ENCODE assay signal across 30 cellular contexts in genomic region chr9:89955144-89955543, GRCh38.
"Had no signal": no experiment of that assay in that cellular context is flagged by ENCODE, and none has a peak within 500 bp of the region (broad histone marks: within the 10 kb centered on the region; RNA-seq: fewer than 3 reads in every experiment).

No MANE protein-coding gene starts in this region.

- H3K27ac Mint-ChIP-seq: activated B cell treated with CpG ODN at 0.5 μM for 24 hours; activated CD8-positive, alpha-beta T cell treated with anti-CD3 and anti-CD28 coated beads for 36 hours; activated naive CD8-positive, alpha-beta T cell treated with anti-CD3 and anti-CD28 coated beads for 36 hours; activated T-cell treated with anti-CD3 and anti-CD28 coated beads, Interleukin-2, amount 50 U/mL, for 72 hours; activated T-helper 17 cell treated with anti-CD3 and anti-CD28 coated beads, Interleukin-2, amount 50 U/mL, for 72 hours; T-helper 1 cell treated with Interleukin-12 subunit alpha and Interleukin-12 subunit beta and Interleukin-4 antibody, amounts not matched to agents 30 μg/mL and 1 μg/mL, for 36 hours; T-helper 2 cell treated with Interferon-gamma antibody and Interleukin-4, amounts not matched to agents 5 μg/mL and 100 μg/mL, for 36 hours had no signal

- DNase-seq: activated B cell treated with CpG ODN at 0.5 μM for 24 hours; activated CD4-positive, alpha-beta T cell treated with anti-CD3 and anti-CD28 coated beads for 48 hours; activated CD4-positive, alpha-beta T cell treated with anti-CD3 and anti-CD28 coated beads, Interleukin-2, amount 50 U/mL, for 4 hours; activated CD4-positive, CD25-positive, alpha-beta regulatory T cell treated with anti-CD3 and anti-CD28 coated beads, Interleukin-2, amount 50 U/mL, for 72 hours; activated CD8-positive, alpha-beta T cell treated with anti-CD3 and anti-CD28 coated beads for 36 hours; activated effector memory CD4-positive, alpha-beta T cell treated with anti-CD3 and anti-CD28 coated beads, Interleukin-2, amount 50 U/mL, for 16 hours; activated naive CD4-positive, alpha-beta T cell; activated naive CD4-positive, alpha-beta T cell treated with anti-CD3 and anti-CD28 coated beads, Interleukin-2, amount 50 U/mL, for 16 hours; activated naive CD8-positive, alpha-beta T cell treated with anti-CD3 and anti-CD28 coated beads for 36 hours; activated T-cell treated with anti-CD3 and anti-CD28 coated beads, Interleukin-2, amount 50 U/mL, for 1 hour; activated T-cell treated with anti-CD3 and anti-CD28 coated beads, Interleukin-2, amount 50 U/mL, for 72 hours; amniotic stem cell; aorta; brain microvascular endothelial cell; central memory CD4-positive, alpha-beta T cell; MM.1S; NCI-H1048; NCI-H1105 treated with DMSO at 0.1 percent for 48 hours; NCI-H1436; NCI-H1694 treated with DMSO at 0.1 percent for 48 hours; NCI-H2029; NCI-H524 treated with DMSO at 0.1 percent for 48 hours; NCI-H748 treated with DMSO at 0.1 percent for 48 hours; NK-92 treated with Interleukin-12 subunit alpha and Interleukin-12 subunit beta, amount 100 ng/mL, for 24 hours; OCI-M1; SHP77 had no signal

- H3K4me1 Mint-ChIP-seq: activated B cell treated with CpG ODN at 0.5 μM for 24 hours; activated naive CD8-positive, alpha-beta T cell treated with anti-CD3 and anti-CD28 coated beads for 36 hours had no signal

- H3K4me3 Mint-ChIP-seq: activated B cell treated with CpG ODN at 0.5 μM for 24 hours; activated CD8-positive, alpha-beta T cell treated with anti-CD3 and anti-CD28 coated beads for 36 hours; activated naive CD8-positive, alpha-beta T cell treated with anti-CD3 and anti-CD28 coated beads for 36 hours; activated T-cell treated with anti-CD3 and anti-CD28 coated beads, Interleukin-2, amount 50 U/mL, for 72 hours; activated T-helper 17 cell treated with anti-CD3 and anti-CD28 coated beads, Interleukin-2, amount 50 U/mL, for 72 hours; T-helper 1 cell treated with Interleukin-12 subunit alpha and Interleukin-12 subunit beta and Interleukin-4 antibody, amounts not matched to agents 30 μg/mL and 1 μg/mL, for 36 hours; T-helper 2 cell treated with Interferon-gamma antibody and Interleukin-4, amounts not matched to agents 5 μg/mL and 100 μg/mL, for 36 hours had no signal

- ATAC-seq: activated CD8-positive, alpha-beta T cell treated with anti-CD3 and anti-CD28 coated beads for 36 hours; activated T-cell treated with anti-CD3 and anti-CD28 coated beads, Interleukin-2, amount 50 U/mL, for 72 hours; activated T-helper 17 cell treated with anti-CD3 and anti-CD28 coated beads, Interleukin-2, amount 50 U/mL, for 72 hours; SK-N-SH treated with all-trans-retinoic acid at 6 μM for 48 hours had no signal

- H3K36me3 Mint-ChIP-seq: activated naive CD8-positive, alpha-beta T cell treated with anti-CD3 and anti-CD28 coated beads for 36 hours had no signal

- H3K9me3 Mint-ChIP-seq: activated B cell treated with CpG ODN at 0.5 μM for 24 hours; activated CD8-positive, alpha-beta T cell treated with anti-CD3 and anti-CD28 coated beads for 36 hours; activated naive CD8-positive, alpha-beta T cell treated with anti-CD3 and anti-CD28 coated beads for 36 hours; activated T-helper 17 cell treated with anti-CD3 and anti-CD28 coated beads, Interleukin-2, amount 50 U/mL, for 72 hours; T-helper 2 cell treated with Interferon-gamma antibody and Interleukin-4, amounts not matched to agents 5 μg/mL and 100 μg/mL, for 36 hours had no signal

- H3K27me3 Mint-ChIP-seq: activated B cell treated with CpG ODN at 0.5 μM for 24 hours; activated CD8-positive, alpha-beta T cell treated with anti-CD3 and anti-CD28 coated beads for 36 hours; activated naive CD8-positive, alpha-beta T cell treated with anti-CD3 and anti-CD28 coated beads for 36 hours had no signal
